8 cellular contexts compared by ENCODE assay signal in the genomic region with DNA sequence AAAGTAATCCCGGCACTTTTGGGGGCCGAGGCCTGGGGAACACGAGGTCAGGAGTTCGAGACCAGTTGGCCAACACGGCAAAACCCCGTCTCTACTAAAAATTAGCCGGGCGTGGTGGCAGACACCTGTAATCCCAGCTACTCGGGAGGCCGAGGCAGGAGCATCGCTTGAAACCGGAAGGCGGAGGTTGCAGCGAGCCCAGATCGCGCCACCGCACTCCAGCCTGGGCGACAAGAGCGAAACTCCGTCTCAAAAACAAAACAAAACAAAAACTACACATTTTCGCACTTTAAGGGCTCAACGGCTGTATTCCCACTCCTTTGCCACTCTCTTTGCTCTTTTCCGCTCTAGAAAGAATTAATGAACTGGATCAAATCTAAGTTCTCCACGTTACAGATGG. TPM values are rescaled to one million over a fixed set of nuclear protein-coding genes. Genes with fewer than 3 reads are reported as not detected.
DNase-seq lines count a peak whose midpoint lies in the region; ATAC-seq and TF ChIP-seq lines count a peak whose summit lies in the region.

No MANE protein-coding gene starts in this region.

- peak overlapping the region; percentile 59 for H3K4me2 ChIP-seq in KMS-11

- no peak for TF ChIP-seq CTCF in AG04449 (IDR thresholded peaks at IDR 0.05; ENCODE audit: insufficient read depth, low read length, missing control alignments)
- no peak for TF ChIP-seq CTCF in KMS-11 (conservative IDR thresholded peaks at IDR 0.05; ENCODE audit: low read depth, low read length)
- no peak for TF ChIP-seq CTCF in choroid plexus epithelial cell (conservative IDR thresholded peaks at IDR 0.05; ENCODE audit: low read depth, low read length)

- H3K27me3 ChIP-seq in KMS-11 (ENCODE audit: insufficient read depth, low read depth): no peaks in the 10 kb centered on the region

- H3K9ac ChIP-seq in KMS-11: peak overlapping the region; percentile 99

- H3K4me3 Mint-ChIP-seq in naive B cell: peak overlapping the region; percentile 92 to 100 (median 96)

- POLR2A ChIA-PET in AG04449 (lab: Yijun Ruan, JAX): no interaction called here

- no peaks in the 10 kb centered on the region for H3K27me3 Mint-ChIP-seq in naive B cell

- no peaks in the 10 kb centered on the region for H3K36me3 Mint-ChIP-seq in naive B cell

- no peak for ATAC-seq in naive B cell (ENCODE audit: low read depth in 2 of 2)
- ATAC-seq in HG02678 (IDR thresholded peaks at IDR 0.05; ENCODE audit: unreplicated experiment): no peak

- H3K4me1 ChIP-seq in KMS-11 (ENCODE audit: low read depth, poor library complexity, severe bottlenecking): no peaks in the 10 kb centered on the region

- H3K27ac Mint-ChIP-seq in naive B cell: peak overlapping the region; percentile 98 to 99 (median 98)

- DNase-seq in AG04449 (ENCODE audit: low read depth, low spot score) (no peak), choroid plexus epithelial cell (ENCODE audit: low read depth) (no peak), naive B cell (no peak), GM19240 (ENCODE audit: insufficient read length, low spot score) (no peak), NCI-H82 (lab: John Stamatoyannopoulos, UW) (no peak), NCI-H226 (no peak)

- H3K4me1 Mint-ChIP-seq in naive B cell: peaks cover 25 to 34% (median 31%) of the 10 kb centered on the region in 3 donors

- H2AFZ ChIP-seq in KMS-11 (ENCODE audit: low read depth): peak overlapping the region; percentile 87

- no peaks in the 10 kb centered on the region for H3K36me3 ChIP-seq in KMS-11 (ENCODE audit: insufficient read depth)

- H4K20me1 ChIP-seq in KMS-11 (ENCODE audit: insufficient read depth): no peaks in the 10 kb centered on the region

- no peaks in the 10 kb centered on the region for H3K9me3 Mint-ChIP-seq in naive B cell

- H3K4me3 ChIP-seq in AG04449 (ENCODE audit: low read depth, low read length) (peak overlapping the region; percentile 98), KMS-11 (IDR thresholded peaks at IDR 0.05; ENCODE audit: insufficient read depth, low read depth, low read length) (peak overlapping the region; percentile 80), choroid plexus epithelial cell (ENCODE audit: low read depth, low read length) (peak overlapping the region; percentile 99)

- CTCF ChIA-PET in AG04449 (lab: Yijun Ruan, JAX): no interaction called here

- H3K27ac ChIP-seq in KMS-11: peak overlapping the region; percentile 89

- H3K79me2 ChIP-seq in KMS-11 (ENCODE audit: insufficient read depth, low read depth): peaks cover 13% of the 10 kb centered on the region; the same call in 1 of the 2 replicates

RNA-seq across cellular contexts. Expression of a gene that starts 0.8 kb away (rescaled TPM):
- 10 to 100 TPM; 15.6 to 29.8 (median 24.3) TPM for polyA plus RNA-seq in naive B cell (ENCODE audit: low read depth in 6 of 6)

RNA-seq across cellular contexts. Expression of a gene that starts 15.8 kb away (rescaled TPM):
- polyA plus RNA-seq in naive B cell (ENCODE audit: low read depth in 6 of 6): under 1 TPM in 2 of 6 donors, not detected in 4; 0.05 to 0.49 TPM

RNA-seq across cellular contexts. Expression of a gene that starts 53.5 kb away (rescaled TPM):
- polyA plus RNA-seq in naive B cell (ENCODE audit: low read depth in 6 of 6): 100 to 1,000 TPM in 4 of 6 donors, 10 to 100 TPM in 2; 89.9 to 132 (median 116) TPM
